ENCODE assay signal across 1 cellular context in the genomic region with DNA sequence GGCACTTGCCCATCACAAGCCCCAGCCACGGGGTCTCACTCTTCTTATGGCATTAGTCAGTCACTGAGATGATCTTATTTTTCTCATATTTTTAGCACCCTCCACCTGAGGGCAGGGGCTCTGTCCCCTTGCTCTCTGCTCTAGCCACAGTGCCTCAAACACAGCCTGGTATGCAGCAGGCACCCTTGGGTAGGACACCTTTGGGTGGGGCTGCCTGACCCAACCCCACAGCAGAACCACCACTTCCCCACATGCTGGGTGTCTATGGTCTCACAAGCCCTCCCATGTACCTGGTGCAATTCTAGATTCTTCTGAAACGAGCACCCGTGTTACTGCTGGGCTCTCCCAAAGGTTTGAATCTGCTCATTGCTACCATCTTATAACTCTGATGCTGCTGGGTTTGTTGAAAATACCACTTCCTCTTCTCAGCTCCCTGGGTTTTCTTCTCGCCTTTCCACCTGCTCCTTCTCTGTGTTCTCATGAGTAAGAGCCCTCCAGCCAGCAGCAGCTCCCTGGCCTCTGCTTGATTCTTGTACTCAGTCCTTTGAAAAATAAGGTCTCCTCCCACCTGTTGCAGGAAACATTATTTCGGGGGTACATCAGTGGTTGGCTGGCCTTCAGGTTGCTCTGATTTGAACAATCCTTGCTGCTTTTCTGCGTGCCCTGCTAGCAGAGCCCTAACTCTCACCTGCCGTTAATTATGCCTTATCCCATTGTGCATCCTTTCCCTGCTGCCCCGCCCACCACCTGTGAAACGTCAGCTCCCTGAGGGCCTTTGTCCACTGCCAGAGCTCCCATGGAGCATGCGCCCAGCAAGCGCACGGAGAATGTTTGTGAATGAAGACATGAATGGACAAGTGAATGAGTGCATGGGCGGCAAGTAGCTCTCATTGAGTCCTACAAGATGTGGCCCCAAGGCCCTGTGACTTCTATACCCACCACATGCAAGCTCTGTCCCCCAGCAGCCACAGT.
TF ChIP-seq lines count a peak whose summit lies in the region.

No MANE protein-coding gene starts in this region.

TF ChIP-seq in K562, 482 proteins besides CTCF, POLR2A, EP300 and RAD21:
- TF ChIP-seq NFRKB (IDR thresholded peaks at IDR 0.05; ENCODE audit: low read depth) (no peak), SPI1 (IDR thresholded peaks at IDR 0.05; ENCODE audit: borderline replicate concordance, low read depth, low read length) (peak; percentile 9; the same call in 1 of the 2 replicates), ZNF696 (CRISPR knock-in tag; conservative IDR thresholded peaks at IDR 0.05) (no peak)
